In the genomic region with DNA sequence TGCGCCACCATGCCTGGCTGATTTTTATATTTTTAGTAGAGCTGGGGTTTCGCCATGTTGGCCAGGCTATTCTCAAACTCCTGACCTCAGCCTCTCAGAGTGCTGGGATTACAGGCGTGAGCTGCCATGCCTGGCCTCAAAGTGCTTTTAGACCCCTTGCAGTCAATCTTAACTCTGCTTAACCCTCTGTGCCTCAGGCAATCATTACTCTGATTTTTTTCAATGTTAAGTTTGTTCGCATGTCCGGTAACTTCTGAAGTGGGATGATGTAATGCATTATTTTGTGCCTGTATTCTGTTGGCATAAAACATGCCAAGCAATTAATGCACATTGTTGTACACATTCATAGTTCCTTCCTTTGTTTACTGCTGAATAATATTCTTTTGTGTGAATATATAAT, we compare ENCODE assay signal across 19 cellular contexts.
"Had no signal": no experiment of that assay in that cellular context is flagged by ENCODE, and none has a peak within 500 bp of the region (broad histone marks: within the 10 kb centered on the region; RNA-seq: fewer than 3 reads in every experiment).

No MANE protein-coding gene starts in this region.

- H3K4me3 ChIP-seq: esophagus squamous epithelium, gastroesophageal sphincter, psoas muscle, stomach, thoracic aorta, transverse colon had no signal

- H3K27ac ChIP-seq: epithelial cell of prostate, esophagus squamous epithelium, gastroesophageal sphincter, neutrophil, psoas muscle, stomach, thoracic aorta, transverse colon had no signal

- FAIRE-seq: kidney, small intestine had no signal

- H3K27me3 ChIP-seq: esophagus squamous epithelium, gastroesophageal sphincter, neutrophil, stomach, transverse colon had no signal

- H3K9me3 ChIP-seq: esophagus squamous epithelium, gastroesophageal sphincter, neutrophil, psoas muscle, stomach, thoracic aorta, transverse colon had no signal

- DNase-seq: effector memory CD8-positive, alpha-beta T cell; esophagus squamous epithelium; foreskin fibroblast; immature natural killer cell; kidney; left cardiac atrium; naive thymus-derived CD8-positive, alpha-beta T cell; psoas muscle; retina; small intestine; stimulated activated CD4-positive, alpha-beta T cell treated with anti-CD3 and anti-CD28 coated beads, Interleukin-12 subunit alpha, Interleukin-12 subunit beta, amount 100 ng/mL, for 4 hours; stimulated activated naive CD4-positive, alpha-beta T cell; stomach; substantia nigra; transverse colon had no signal

- H3K36me3 ChIP-seq: esophagus squamous epithelium, gastroesophageal sphincter, neutrophil, thoracic aorta, transverse colon had no signal

- ATAC-seq: effector memory CD8-positive, alpha-beta T cell; gastroesophageal sphincter; naive thymus-derived CD8-positive, alpha-beta T cell had no signal
